In the genomic region with DNA sequence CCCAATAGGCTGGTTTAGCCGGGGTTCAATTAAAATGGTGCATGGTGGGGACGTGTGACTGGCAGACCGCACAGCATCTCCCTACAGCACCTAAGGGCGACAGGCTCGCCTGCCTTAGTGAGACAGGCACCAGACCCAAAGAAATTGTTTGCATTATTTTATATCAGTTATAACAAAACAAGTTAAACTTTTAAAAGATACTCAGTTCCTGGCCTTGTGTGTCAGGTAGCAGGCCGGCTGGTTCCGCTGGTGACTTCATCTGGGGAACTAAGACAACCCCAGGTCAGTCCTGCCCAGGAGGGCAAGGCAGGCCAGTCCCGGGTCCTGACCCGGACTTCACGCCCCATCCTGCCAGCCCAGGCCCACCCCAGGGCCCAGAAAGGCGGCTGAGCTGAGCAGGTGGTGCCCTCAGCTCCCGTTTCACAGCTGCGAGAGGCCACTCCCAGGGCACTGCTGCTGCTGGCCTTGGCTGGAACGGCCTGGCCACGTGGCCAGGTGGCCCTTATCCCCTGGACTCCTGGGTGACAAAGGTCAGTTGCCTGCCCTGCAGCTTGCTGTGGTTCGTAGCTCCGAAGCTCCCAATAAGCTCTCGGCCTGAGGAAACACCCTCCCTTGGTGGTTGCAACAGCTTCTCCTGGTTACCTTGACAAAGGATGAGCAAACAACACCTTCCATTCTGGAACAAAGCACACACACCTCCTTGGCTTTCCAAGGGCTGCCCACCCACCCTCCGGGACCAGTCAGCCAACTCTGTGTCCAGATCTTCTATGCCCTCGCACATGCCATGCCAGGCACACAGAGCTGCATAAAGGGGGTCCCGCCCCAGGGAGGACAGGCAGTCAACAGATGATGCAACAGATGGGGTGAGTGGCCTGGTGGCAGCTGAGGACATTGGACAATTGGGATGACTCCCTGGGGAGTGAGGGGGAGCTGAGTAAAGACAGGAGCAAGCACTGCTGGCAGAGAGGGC, we compare ENCODE assay signal across 1 cellular context.
TF ChIP-seq lines count a peak whose summit lies in the region.

No MANE protein-coding gene starts in this region.

TF ChIP-seq in HepG2, 621 proteins besides CTCF, POLR2A, EP300 and RAD21 (continued from another document and continues in another):
- TF ChIP-seq, protein P1, sequence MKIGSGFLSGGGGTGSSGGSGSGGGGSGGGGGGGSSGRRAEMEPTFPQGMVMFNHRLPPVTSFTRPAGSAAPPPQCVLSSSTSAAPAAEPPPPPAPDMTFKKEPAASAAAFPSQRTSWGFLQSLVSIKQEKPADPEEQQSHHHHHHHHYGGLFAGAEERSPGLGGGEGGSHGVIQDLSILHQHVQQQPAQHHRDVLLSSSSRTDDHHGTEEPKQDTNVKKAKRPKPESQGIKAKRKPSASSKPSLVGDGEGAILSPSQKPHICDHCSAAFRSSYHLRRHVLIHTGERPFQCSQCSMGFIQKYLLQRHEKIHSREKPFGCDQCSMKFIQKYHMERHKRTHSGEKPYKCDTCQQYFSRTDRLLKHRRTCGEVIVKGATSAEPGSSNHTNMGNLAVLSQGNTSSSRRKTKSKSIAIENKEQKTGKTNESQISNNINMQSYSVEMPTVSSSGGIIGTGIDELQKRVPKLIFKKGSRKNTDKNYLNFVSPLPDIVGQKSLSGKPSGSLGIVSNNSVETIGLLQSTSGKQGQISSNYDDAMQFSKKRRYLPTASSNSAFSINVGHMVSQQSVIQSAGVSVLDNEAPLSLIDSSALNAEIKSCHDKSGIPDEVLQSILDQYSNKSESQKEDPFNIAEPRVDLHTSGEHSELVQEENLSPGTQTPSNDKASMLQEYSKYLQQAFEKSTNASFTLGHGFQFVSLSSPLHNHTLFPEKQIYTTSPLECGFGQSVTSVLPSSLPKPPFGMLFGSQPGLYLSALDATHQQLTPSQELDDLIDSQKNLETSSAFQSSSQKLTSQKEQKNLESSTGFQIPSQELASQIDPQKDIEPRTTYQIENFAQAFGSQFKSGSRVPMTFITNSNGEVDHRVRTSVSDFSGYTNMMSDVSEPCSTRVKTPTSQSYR (CRISPR knock-in tag; IDR thresholded peaks at IDR 0.05; ENCODE audit: borderline replicate concordance): peak; percentile 74; the same call in 1 of the 2 replicates
- TF ChIP-seq TCF7L2 (IDR thresholded peaks at IDR 0.05; ENCODE audit: low read depth, low read length) (no peak), ZNF263 (CRISPR knock-in tag; IDR thresholded peaks at IDR 0.05) (peak; percentile 99), TEAD2 (CRISPR knock-in tag; IDR thresholded peaks at IDR 0.05) (no peak; the same call in 1 of the 2 replicates), ZNF572 (CRISPR knock-in tag; IDR thresholded peaks at IDR 0.05) (peak; percentile 98), ISL2 (CRISPR knock-in tag; IDR thresholded peaks at IDR 0.05) (peak; percentile 89), DRAP1 (CRISPR knock-in tag; IDR thresholded peaks at IDR 0.05) (peak; percentile 91), ZNF33A (CRISPR knock-in tag; IDR thresholded peaks at IDR 0.05; ENCODE audit: borderline replicate concordance) (0 out of 2 replicates have a peak, but pooled peaks have one; percentile 76), KMT2A (CRISPR knock-in tag; IDR thresholded peaks at IDR 0.05) (peak; percentile 79), RORA (CRISPR knock-in tag; IDR thresholded peaks at IDR 0.05) (no peak), ARHGAP35 (CRISPR knock-in tag; IDR thresholded peaks at IDR 0.05; ENCODE audit: borderline replicate concordance) (peak; percentile 92; the same call in 1 of the 2 replicates), FOXK2 (IDR thresholded peaks at IDR 0.05) (no peak), MTA1 (CRISPR knock-in tag; IDR thresholded peaks at IDR 0.05; ENCODE audit: borderline replicate concordance) (peak; percentile 100), ZNF563 (CRISPR knock-in tag; IDR thresholded peaks at IDR 0.05) (peak; percentile 72; the same call in 1 of the 2 replicates), SKI (IDR thresholded peaks at IDR 0.05; ENCODE audit: partially characterized antibody) (peak; percentile 79), BORCS8-MEF2B (CRISPR knock-in tag; IDR thresholded peaks at IDR 0.05) (peak; percentile 99), NONO (IDR thresholded peaks at IDR 0.05) (no peak), NONO (CRISPR knock-in tag; conservative IDR thresholded peaks at IDR 0.05) (peak; percentile 97), E2F2 (CRISPR knock-in tag; IDR thresholded peaks at IDR 0.05; ENCODE audit: borderline replicate concordance) (no peak), ZNF362 (CRISPR knock-in tag; IDR thresholded peaks at IDR 0.05; ENCODE audit: borderline replicate concordance) (no peak; the same call in 1 of the 2 replicates), ZNF766 (CRISPR knock-in tag; IDR thresholded peaks at IDR 0.05; ENCODE audit: borderline replicate concordance) (no peak), ZNF761 (CRISPR knock-in tag; conservative IDR thresholded peaks at IDR 0.05) (peak; percentile 98), GPBP1L1 (CRISPR knock-in tag; IDR thresholded peaks at IDR 0.05) (no peak)
- TF ChIP-seq, protein P2, sequence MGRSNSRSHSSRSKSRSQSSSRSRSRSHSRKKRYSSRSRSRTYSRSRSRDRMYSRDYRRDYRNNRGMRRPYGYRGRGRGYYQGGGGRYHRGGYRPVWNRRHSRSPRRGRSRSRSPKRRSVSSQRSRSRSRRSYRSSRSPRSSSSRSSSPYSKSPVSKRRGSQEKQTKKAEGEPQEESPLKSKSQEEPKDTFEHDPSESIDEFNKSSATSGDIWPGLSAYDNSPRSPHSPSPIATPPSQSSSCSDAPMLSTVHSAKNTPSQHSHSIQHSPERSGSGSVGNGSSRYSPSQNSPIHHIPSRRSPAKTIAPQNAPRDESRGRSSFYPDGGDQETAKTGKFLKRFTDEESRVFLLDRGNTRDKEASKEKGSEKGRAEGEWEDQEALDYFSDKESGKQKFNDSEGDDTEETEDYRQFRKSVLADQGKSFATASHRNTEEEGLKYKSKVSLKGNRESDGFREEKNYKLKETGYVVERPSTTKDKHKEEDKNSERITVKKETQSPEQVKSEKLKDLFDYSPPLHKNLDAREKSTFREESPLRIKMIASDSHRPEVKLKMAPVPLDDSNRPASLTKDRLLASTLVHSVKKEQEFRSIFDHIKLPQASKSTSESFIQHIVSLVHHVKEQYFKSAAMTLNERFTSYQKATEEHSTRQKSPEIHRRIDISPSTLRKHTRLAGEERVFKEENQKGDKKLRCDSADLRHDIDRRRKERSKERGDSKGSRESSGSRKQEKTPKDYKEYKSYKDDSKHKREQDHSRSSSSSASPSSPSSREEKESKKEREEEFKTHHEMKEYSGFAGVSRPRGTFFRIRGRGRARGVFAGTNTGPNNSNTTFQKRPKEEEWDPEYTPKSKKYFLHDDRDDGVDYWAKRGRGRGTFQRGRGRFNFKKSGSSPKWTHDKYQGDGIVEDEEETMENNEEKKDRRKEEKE (IDR thresholded peaks at IDR 0.05): no peak
- TF ChIP-seq, protein P3, sequence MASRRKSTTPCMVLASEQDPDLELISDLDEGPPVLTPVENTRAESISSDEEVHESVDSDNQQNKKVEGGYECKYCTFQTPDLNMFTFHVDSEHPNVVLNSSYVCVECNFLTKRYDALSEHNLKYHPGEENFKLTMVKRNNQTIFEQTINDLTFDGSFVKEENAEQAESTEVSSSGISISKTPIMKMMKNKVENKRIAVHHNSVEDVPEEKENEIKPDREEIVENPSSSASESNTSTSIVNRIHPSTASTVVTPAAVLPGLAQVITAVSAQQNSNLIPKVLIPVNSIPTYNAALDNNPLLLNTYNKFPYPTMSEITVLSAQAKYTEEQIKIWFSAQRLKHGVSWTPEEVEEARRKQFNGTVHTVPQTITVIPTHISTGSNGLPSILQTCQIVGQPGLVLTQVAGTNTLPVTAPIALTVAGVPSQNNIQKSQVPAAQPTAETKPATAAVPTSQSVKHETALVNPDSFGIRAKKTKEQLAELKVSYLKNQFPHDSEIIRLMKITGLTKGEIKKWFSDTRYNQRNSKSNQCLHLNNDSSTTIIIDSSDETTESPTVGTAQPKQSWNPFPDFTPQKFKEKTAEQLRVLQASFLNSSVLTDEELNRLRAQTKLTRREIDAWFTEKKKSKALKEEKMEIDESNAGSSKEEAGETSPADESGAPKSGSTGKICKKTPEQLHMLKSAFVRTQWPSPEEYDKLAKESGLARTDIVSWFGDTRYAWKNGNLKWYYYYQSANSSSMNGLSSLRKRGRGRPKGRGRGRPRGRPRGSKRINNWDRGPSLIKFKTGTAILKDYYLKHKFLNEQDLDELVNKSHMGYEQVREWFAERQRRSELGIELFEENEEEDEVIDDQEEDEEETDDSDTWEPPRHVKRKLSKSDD (CRISPR knock-in tag; IDR thresholded peaks at IDR 0.05; ENCODE audit: low read depth): peak; percentile 92; the same call in 1 of the 2 replicates
- TF ChIP-seq, protein P4, sequence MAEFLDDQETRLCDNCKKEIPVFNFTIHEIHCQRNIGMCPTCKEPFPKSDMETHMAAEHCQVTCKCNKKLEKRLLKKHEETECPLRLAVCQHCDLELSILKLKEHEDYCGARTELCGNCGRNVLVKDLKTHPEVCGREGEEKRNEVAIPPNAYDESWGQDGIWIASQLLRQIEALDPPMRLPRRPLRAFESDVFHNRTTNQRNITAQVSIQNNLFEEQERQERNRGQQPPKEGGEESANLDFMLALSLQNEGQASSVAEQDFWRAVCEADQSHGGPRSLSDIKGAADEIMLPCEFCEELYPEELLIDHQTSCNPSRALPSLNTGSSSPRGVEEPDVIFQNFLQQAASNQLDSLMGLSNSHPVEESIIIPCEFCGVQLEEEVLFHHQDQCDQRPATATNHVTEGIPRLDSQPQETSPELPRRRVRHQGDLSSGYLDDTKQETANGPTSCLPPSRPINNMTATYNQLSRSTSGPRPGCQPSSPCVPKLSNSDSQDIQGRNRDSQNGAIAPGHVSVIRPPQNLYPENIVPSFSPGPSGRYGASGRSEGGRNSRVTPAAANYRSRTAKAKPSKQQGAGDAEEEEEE (CRISPR knock-in tag; IDR thresholded peaks at IDR 0.05; ENCODE audit: borderline replicate concordance): peak; percentile 70; the same call in 1 of the 2 replicates
- TF ChIP-seq, protein P5, sequence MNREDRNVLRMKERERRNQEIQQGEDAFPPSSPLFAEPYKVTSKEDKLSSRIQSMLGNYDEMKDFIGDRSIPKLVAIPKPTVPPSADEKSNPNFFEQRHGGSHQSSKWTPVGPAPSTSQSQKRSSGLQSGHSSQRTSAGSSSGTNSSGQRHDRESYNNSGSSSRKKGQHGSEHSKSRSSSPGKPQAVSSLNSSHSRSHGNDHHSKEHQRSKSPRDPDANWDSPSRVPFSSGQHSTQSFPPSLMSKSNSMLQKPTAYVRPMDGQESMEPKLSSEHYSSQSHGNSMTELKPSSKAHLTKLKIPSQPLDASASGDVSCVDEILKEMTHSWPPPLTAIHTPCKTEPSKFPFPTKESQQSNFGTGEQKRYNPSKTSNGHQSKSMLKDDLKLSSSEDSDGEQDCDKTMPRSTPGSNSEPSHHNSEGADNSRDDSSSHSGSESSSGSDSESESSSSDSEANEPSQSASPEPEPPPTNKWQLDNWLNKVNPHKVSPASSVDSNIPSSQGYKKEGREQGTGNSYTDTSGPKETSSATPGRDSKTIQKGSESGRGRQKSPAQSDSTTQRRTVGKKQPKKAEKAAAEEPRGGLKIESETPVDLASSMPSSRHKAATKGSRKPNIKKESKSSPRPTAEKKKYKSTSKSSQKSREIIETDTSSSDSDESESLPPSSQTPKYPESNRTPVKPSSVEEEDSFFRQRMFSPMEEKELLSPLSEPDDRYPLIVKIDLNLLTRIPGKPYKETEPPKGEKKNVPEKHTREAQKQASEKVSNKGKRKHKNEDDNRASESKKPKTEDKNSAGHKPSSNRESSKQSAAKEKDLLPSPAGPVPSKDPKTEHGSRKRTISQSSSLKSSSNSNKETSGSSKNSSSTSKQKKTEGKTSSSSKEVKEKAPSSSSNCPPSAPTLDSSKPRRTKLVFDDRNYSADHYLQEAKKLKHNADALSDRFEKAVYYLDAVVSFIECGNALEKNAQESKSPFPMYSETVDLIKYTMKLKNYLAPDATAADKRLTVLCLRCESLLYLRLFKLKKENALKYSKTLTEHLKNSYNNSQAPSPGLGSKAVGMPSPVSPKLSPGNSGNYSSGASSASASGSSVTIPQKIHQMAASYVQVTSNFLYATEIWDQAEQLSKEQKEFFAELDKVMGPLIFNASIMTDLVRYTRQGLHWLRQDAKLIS (CRISPR knock-in tag; IDR thresholded peaks at IDR 0.05): peak; percentile 27; the same call in 1 of the 2 replicates
- TF ChIP-seq, protein P6, sequence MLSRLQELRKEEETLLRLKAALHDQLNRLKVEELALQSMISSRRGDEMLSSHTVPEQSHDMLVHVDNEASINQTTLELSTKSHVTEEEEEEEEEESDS (CRISPR knock-in tag; IDR thresholded peaks at IDR 0.05; ENCODE audit: borderline replicate concordance): no peak
